In genomic region chr1:230361941-230362340, GRCh38 we compare ENCODE assay signal across 1 cellular context.
TF ChIP-seq lines count a peak whose summit lies in the region.

No MANE protein-coding gene starts in this region.

TF ChIP-seq in SK-N-SH treated with all-trans-retinoic acid at 6 μM for 48 hours, 23 proteins besides CTCF, POLR2A, EP300 and RAD21 (continued from another document):
- TF ChIP-seq CSDC2 (CRISPR knock-in tag; IDR thresholded peaks at IDR 0.05): no peak
- no peak for TF ChIP-seq BACH2 (CRISPR knock-in tag; IDR thresholded peaks at IDR 0.05; ENCODE audit: borderline replicate concordance)
- TF ChIP-seq, protein P1, sequence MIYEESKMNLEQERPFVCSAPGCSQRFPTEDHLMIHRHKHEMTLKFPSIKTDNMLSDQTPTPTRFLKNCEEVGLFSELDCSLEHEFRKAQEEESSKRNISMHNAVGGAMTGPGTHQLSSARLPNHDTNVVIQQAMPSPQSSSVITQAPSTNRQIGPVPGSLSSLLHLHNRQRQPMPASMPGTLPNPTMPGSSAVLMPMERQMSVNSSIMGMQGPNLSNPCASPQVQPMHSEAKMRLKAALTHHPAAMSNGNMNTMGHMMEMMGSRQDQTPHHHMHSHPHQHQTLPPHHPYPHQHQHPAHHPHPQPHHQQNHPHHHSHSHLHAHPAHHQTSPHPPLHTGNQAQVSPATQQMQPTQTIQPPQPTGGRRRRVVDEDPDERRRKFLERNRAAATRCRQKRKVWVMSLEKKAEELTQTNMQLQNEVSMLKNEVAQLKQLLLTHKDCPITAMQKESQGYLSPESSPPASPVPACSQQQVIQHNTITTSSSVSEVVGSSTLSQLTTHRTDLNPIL (CRISPR knock-in tag; IDR thresholded peaks at IDR 0.05; ENCODE audit: low read depth): no peak
- TF ChIP-seq ARNTL (CRISPR knock-in tag; IDR thresholded peaks at IDR 0.05; ENCODE audit: borderline replicate concordance, low read depth): no peak
- TF ChIP-seq OSR1 (CRISPR knock-in tag; IDR thresholded peaks at IDR 0.05): no peak
- no peak for TF ChIP-seq TOX (CRISPR knock-in tag; IDR thresholded peaks at IDR 0.05; ENCODE audit: borderline replicate concordance)
- TF ChIP-seq SNAI2 (CRISPR knock-in tag; IDR thresholded peaks at IDR 0.05): no peak
- TF ChIP-seq ZFP3 (CRISPR knock-in tag; IDR thresholded peaks at IDR 0.05): no peak
- TF ChIP-seq ZNF8 (CRISPR knock-in tag; IDR thresholded peaks at IDR 0.05): no peak
TF ChIP-seq in SK-N-SH treated with all-trans-retinoic acid at 6 μM for 48 hours: peak in this region for 0.
